In the genomic region with DNA sequence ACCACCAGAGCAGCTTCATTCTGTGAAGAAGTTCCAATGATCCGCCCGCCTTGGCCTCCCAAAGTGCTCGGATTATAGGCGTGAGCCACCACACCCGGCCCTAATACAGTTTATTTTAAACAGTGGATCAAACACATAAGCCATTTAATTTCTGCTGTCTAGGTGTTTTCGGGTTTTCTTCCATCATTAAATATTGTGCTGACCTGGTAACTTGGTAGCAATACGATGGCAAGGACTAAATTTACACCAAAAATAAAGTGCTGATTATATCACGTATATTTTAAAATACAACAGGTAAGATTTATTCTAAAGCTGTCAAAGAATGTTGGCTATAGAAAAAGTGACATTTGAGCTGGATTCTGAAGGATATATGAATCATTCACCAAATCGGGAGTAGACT, we compare ENCODE assay signal across 8 cellular contexts. TPM values are rescaled to one million over a fixed set of nuclear protein-coding genes. Genes with fewer than 3 reads are reported as not detected.
A peak's percentile ranks its signal among the peaks of the same experiment; 100 is the strongest.
DNase-seq lines count a peak whose midpoint lies in the region; ATAC-seq, FAIRE-seq and TF ChIP-seq lines count a peak whose summit lies in the region.

No MANE protein-coding gene starts in this region.

- H3K9me3 ChIP-seq in CD4-positive, alpha-beta T cell (ENCODE audit: control insufficient read depth, low read length), result no peaks in the 10 kb centered on the region
- H3K9me3 ChIP-seq in MM.1S (replicated peaks; ENCODE audit: insufficient read depth, low read length) (no peaks in the 10 kb centered on the region), H1 (ENCODE audit: insufficient read depth in 2 of 2, low read depth in 1 of 2, low read length in 1 of 2) (no peaks in the 10 kb centered on the region), neural progenitor cell (ENCODE audit: low read depth) (no peaks in the 10 kb centered on the region)

- peak overlapping the region; percentile 95 for H3K27ac Mint-ChIP-seq in CD4-positive, alpha-beta T cell
- H3K27ac Mint-ChIP-seq in neural progenitor cell, result no peak overlapping the region

- H3K4me2 ChIP-seq in MM.1S (ENCODE audit: low read depth, low read length), result peak overlapping the region; percentile 86; the same call in 1 of the 2 replicates
- peak overlapping the region; percentile 77 to 97 for H3K4me2 ChIP-seq in H1 (ENCODE audit: insufficient read depth in 1 of 2, low read depth in 2 of 2, low read length in 2 of 2)
- H3K4me2 ChIP-seq in neural progenitor cell, result peak overlapping the region; percentile 94

- no peaks in the 10 kb centered on the region for H3K9me3 Mint-ChIP-seq in CD4-positive, alpha-beta T cell
- no peaks in the 10 kb centered on the region for H3K9me3 Mint-ChIP-seq in neural progenitor cell

- 0 out of 2 replicates have a peak, but pooled peaks cover 5% of the 10 kb centered on the region for H3K4me1 ChIP-seq in MM.1S (ENCODE audit: low read length)
- peaks cover 0 to 7% (median 0%) of the 10 kb centered on the region in 4 experiments; a peak in 2 of 7 replicates for H3K4me1 ChIP-seq in H1 (replicated peaks in 1 of 4; ENCODE audit: control insufficient read depth in 3 of 4, insufficient read depth in 4 of 4, low read length in 3 of 4)
- H3K4me1 ChIP-seq in neural progenitor cell, result peaks cover 8% of the 10 kb centered on the region

- no peak for TF ChIP-seq EP300 in H1 (IDR thresholded peaks at IDR 0.05; ENCODE audit: borderline replicate concordance in 1 of 2, low read depth in 2 of 2, low read length in 2 of 2)

- H2AFZ ChIP-seq in MM.1S (ENCODE audit: low read length), result no peak overlapping the region
- no peak overlapping the region for H2AFZ ChIP-seq in H1 (ENCODE audit: low read length)
- H2AFZ ChIP-seq in neural progenitor cell (replicated peaks), result no peak overlapping the region

- no peak overlapping the region for H2AK5ac ChIP-seq in H1 (ENCODE audit: low read depth, low read length)

- no peak overlapping the region for H3K56ac ChIP-seq in H1 (replicated peaks; ENCODE audit: insufficient read length, low read depth, low read length)

- no peak for ATAC-seq in CD4-positive, alpha-beta T cell (ENCODE audit: poor library complexity)

- TF ChIP-seq POLR2A in H1 (IDR thresholded peaks at IDR 0.05; ENCODE audit: control extremely low read depth in 1 of 2, low read depth in 2 of 2, low read length in 2 of 2), result no peak

- no peak for DNase-seq in CD4-positive, alpha-beta T cell
- no peak for DNase-seq in MM.1S
- no peak for DNase-seq in H1 (ENCODE audit: low read depth in 1 of 2, low spot score in 2 of 2)
- DNase-seq in neural progenitor cell (ENCODE audit: low spot score), result no peak
- no peak for DNase-seq in GM19240 (ENCODE audit: insufficient read length, low spot score)
- DNase-seq in pons (ENCODE audit: low spot score), result no peak
- DNase-seq in occipital lobe (lab: John Stamatoyannopoulos, UW), result no peak
- no peak for DNase-seq in COR-L47 (lab: John Stamatoyannopoulos, UW)

- H3F3A ChIP-seq in MM.1S (ENCODE audit: insufficient read depth, low read length), result no peaks in the 10 kb centered on the region
- no peaks in the 10 kb centered on the region for H3F3A ChIP-seq in neural progenitor cell (ENCODE audit: low read depth)

- peaks cover 6% of the 10 kb centered on the region for H3K23me2 ChIP-seq in H1 (ENCODE audit: low read depth, low read length)

- POLR2A ChIA-PET in CD4-positive, alpha-beta T cell (lab: Charles Lee), result interaction anchor here (1.1 to 2.4 kb wide), 8 partner anchors 14 to 439 kb away, joined by 3 to 40 read pairs (median 6); a partner anchor contains a TSS
- POLR2A ChIA-PET in H1 (lab: Charles Lee; ENCODE audit: partially characterized antibody), result interaction anchor here (1.0 to 1.6 kb wide), 3 partner anchors 8 to 92 kb away, joined by 3 to 5 read pairs (median 4); a partner anchor contains a TSS

- intact Hi-C loops in CD4-positive, alpha-beta T cell (cut with DNase I, micrococcal nuclease), result loop anchor here in 1 of 2 experiments (10.0 kb wide), 2 partner anchors 671 to 881 kb away; a partner anchor contains a TSS

- no peaks in the 10 kb centered on the region for H3K27me3 Mint-ChIP-seq in CD4-positive, alpha-beta T cell
- H3K27me3 Mint-ChIP-seq in neural progenitor cell (ENCODE audit: insufficient read depth, low read depth), result peaks cover 2% of the 10 kb centered on the region

- H3K79me2 ChIP-seq in MM.1S (ENCODE audit: low read length) (peaks cover 63% of the 10 kb centered on the region), H1 (ENCODE audit: control insufficient read depth in 1 of 2, insufficient read depth in 2 of 2, low read length in 2 of 2) (peaks cover 36 to 63% of the 10 kb centered on the region in 2 experiments), neural progenitor cell (ENCODE audit: low read depth) (peaks cover 64% of the 10 kb centered on the region)

- H3K4ac ChIP-seq in H1 (replicated peaks; ENCODE audit: insufficient read length, low read depth, low read length), result no peak overlapping the region

- no peak overlapping the region for H4K8ac ChIP-seq in H1 (ENCODE audit: extremely low read depth, insufficient read depth, low read length)

- no peak overlapping the region for H3K27ac ChIP-seq in CD4-positive, alpha-beta T cell (ENCODE audit: low read depth, low read length)
- H3K27ac ChIP-seq in MM.1S (ENCODE audit: low read length), result no peak overlapping the region
- no peak overlapping the region for H3K27ac ChIP-seq in H1 (ENCODE audit: low read depth, low read length)
- no peak overlapping the region for H3K27ac ChIP-seq in neural progenitor cell

- H3K4me3 ChIP-seq in MM.1S (ENCODE audit: low read length) (peak overlapping the region; percentile 83), H1 (ENCODE audit: extremely low read depth in 1 of 4, insufficient read depth in 2 of 4, low read depth in 3 of 4, low read length in 4 of 4) (peak overlapping the region; percentile 73 to 99 (median 92); a peak in 7 of 8 replicates), neural progenitor cell (peak overlapping the region; percentile 94)

- CTCF ChIA-PET in CD4-positive, alpha-beta T cell (lab: Charles Lee), result interaction anchor here (2.4 kb wide), 1 partner anchor 56 kb away, joined by 48 read pairs; a partner anchor contains a TSS
- CTCF ChIA-PET in H1 (lab: Charles Lee; ENCODE audit: partially characterized antibody), result interaction anchor here (1.1 to 2.0 kb wide), 4 partner anchors 33 to 209 kb away, joined by 3 to 10 read pairs (median 6); a partner anchor contains a TSS

- H2BK12ac ChIP-seq in H1 (ENCODE audit: low read depth, low read length), result no peak overlapping the region

- H3K36me3 ChIP-seq in MM.1S (replicated peaks; ENCODE audit: insufficient read depth, low read length) (no peaks in the 10 kb centered on the region), H1 (ENCODE audit: control insufficient read depth in 2 of 4, insufficient read depth in 4 of 4, low read length in 3 of 4) (no peaks in the 10 kb centered on the region; a peak in 1 of 8 replicates), neural progenitor cell (no peaks in the 10 kb centered on the region)

- H3K18ac ChIP-seq in H1 (ENCODE audit: extremely low read depth, low read length), result no peak overlapping the region

- WGBS in H1 (ENCODE audit: extremely low coverage in 1 of 2, insufficient coverage in 1 of 2, insufficient read length in 1 of 2, insufficient replicate concordance in 2 of 2, low coverage in 1 of 2, low lambda C conversion rate in 2 of 2, missing lambda C conversion rate in 1 of 2), 2 experiments, result 87% methylated on average over 8 of the region's 9 CpGs; no CpG with 5 or more reads in 1 of the 2 experiments

- H2BK120ac ChIP-seq in H1 (replicated peaks; ENCODE audit: low read depth, low read length), result no peak overlapping the region

- no peak overlapping the region for H2BK5ac ChIP-seq in H1 (ENCODE audit: low read depth, low read length)

- H2BK15ac ChIP-seq in H1 (ENCODE audit: low read length), result no peak overlapping the region

- H3K9ac ChIP-seq in MM.1S (ENCODE audit: low read length), result no peak overlapping the region; the same call in 1 of the 2 replicates
- H3K9ac ChIP-seq in H1 (replicated peaks in 1 of 4; ENCODE audit: extremely low read depth in 1 of 4, low read depth in 3 of 4, low read length in 3 of 4), result peak overlapping the region in 1 of 4 experiments; percentile 14; a peak in 2 of 7 replicates
- peak overlapping the region; percentile 94 for H3K9ac ChIP-seq in neural progenitor cell

- H3K14ac ChIP-seq in H1 (ENCODE audit: insufficient read length), result no peak overlapping the region

- H3K4me1 Mint-ChIP-seq in CD4-positive, alpha-beta T cell (ENCODE audit: low read depth), result peaks cover 65% of the 10 kb centered on the region
- peaks cover 14% of the 10 kb centered on the region for H3K4me1 Mint-ChIP-seq in neural progenitor cell

- H4K5ac ChIP-seq in H1 (ENCODE audit: insufficient read length, low read depth, low read length), result no peak overlapping the region

- H3K36me3 Mint-ChIP-seq in CD4-positive, alpha-beta T cell (ENCODE audit: low read depth), result peaks cover 34% of the 10 kb centered on the region
- H3K36me3 Mint-ChIP-seq in neural progenitor cell, result peaks cover 3% of the 10 kb centered on the region

- no peak overlapping the region for H2BK20ac ChIP-seq in H1 (ENCODE audit: low read length)

- H3K4me3 Mint-ChIP-seq in CD4-positive, alpha-beta T cell, result peak overlapping the region; percentile 100
- H3K4me3 Mint-ChIP-seq in neural progenitor cell, result peak overlapping the region; percentile 100

- no peak for TF ChIP-seq RAD21 in H1 (IDR thresholded peaks at IDR 0.05 in 1 of 2, conservative IDR thresholded peaks at IDR 0.05 in 1 of 2; ENCODE audit: low read depth in 2 of 2, low read length in 2 of 2)

- H3K79me1 ChIP-seq in H1 (ENCODE audit: low read depth, low read length), result peaks cover 4% of the 10 kb centered on the region; the same call in 1 of the 2 replicates

- no peaks in the 10 kb centered on the region for H3K9me2 ChIP-seq in MM.1S (replicated peaks; ENCODE audit: insufficient read depth, low read length)

- H4K91ac ChIP-seq in H1 (replicated peaks; ENCODE audit: insufficient read length, low read length), result no peak overlapping the region

- no peak for FAIRE-seq in H1 (lab: Jason Lieb, UNC)

- no peak overlapping the region for H3K23ac ChIP-seq in H1 (ENCODE audit: insufficient read length)

- TF ChIP-seq CTCF in CD4-positive, alpha-beta T cell (IDR thresholded peaks at IDR 0.05), result no peak
- TF ChIP-seq CTCF in MM.1S (IDR thresholded peaks at IDR 0.05; ENCODE audit: low read length), result no peak
- no peak for TF ChIP-seq CTCF in H1 (IDR thresholded peaks at IDR 0.05; ENCODE audit: control extremely low read depth in 1 of 3, insufficient read depth in 1 of 3, low read depth in 1 of 3, low read length in 3 of 3)
- TF ChIP-seq CTCF in neural progenitor cell (IDR thresholded peaks at IDR 0.05), result no peak

- no peaks in the 10 kb centered on the region for H3K27me3 ChIP-seq in CD4-positive, alpha-beta T cell (ENCODE audit: control insufficient read depth, insufficient read depth, low read length)
- H3K27me3 ChIP-seq in MM.1S (replicated peaks; ENCODE audit: insufficient read depth, low read length) (no peaks in the 10 kb centered on the region), H1 (replicated peaks in 1 of 4; ENCODE audit: control insufficient read depth in 3 of 4, extremely low read depth in 1 of 4, insufficient read depth in 3 of 4, low read length in 3 of 4) (no peaks in the 10 kb centered on the region), neural progenitor cell (no peaks in the 10 kb centered on the region)

- H4K20me1 ChIP-seq in MM.1S (ENCODE audit: insufficient read depth, low read length) (peaks cover 3% of the 10 kb centered on the region; the same call in 1 of the 2 replicates), H1 (replicated peaks in 1 of 2; ENCODE audit: control insufficient read depth in 1 of 2, insufficient read depth in 2 of 2, low read length in 2 of 2) (peaks cover 0 to 2% of the 10 kb centered on the region in 2 experiments), neural progenitor cell (ENCODE audit: low read depth) (peaks cover 28% of the 10 kb centered on the region)

RNA-seq across cellular contexts. Expression of a gene that starts 1.3 kb away (rescaled TPM):
- total RNA-seq in CD4-positive, alpha-beta T cell, result 10 to 100 TPM; 48.9 to 56.1 TPM
- 43.3 and 48.1 TPM in 2 replicates for total RNA-seq in H1 (2021; fragmentation: NEBNext Ultra II Directional; extraction: Animal tissue kit (Norgen Biotek cat#: 25700))
- 14.5 and 25.7 TPM in 2 replicates for polyA plus RNA-seq in H1 (2011; rRNA removed)
- 29.7 TPM for polyA plus RNA-seq in H1 (2011; cell fraction: cytosol; rRNA removed)
- 11.3 TPM for polyA plus RNA-seq in H1 (2011; cell fraction: nucleus; rRNA removed)
- polyA plus RNA-seq in H1 (2012, experiment 1 of 2), result 31.5 to 45.5 TPM (median 40.8 TPM) in 4 replicates
- polyA plus RNA-seq in H1 (2012, experiment 2 of 2), result 5.7 TPM
- polyA plus RNA-seq in H1 (2013, experiment 1 of 2), result 37.7 TPM
- 37.2 TPM for polyA plus RNA-seq in H1 (2013, experiment 2 of 2)
- 18.0 and 24.3 TPM in 2 replicates for polyA minus RNA-seq in H1 (2011; rRNA and poly(A)+ RNA removed)
- 24.7 TPM for polyA minus RNA-seq in H1 (2011; cell fraction: cytosol; rRNA and poly(A)+ RNA removed)
- polyA minus RNA-seq in H1 (2011; cell fraction: nucleus; rRNA and poly(A)+ RNA removed), result 24.2 TPM
- total RNA-seq in neural progenitor cell (ENCODE audit: low replicate concordance), result 34.5 and 65.9 TPM in 2 replicates
- total RNA-seq in occipital lobe, result 30.9 TPM

RNA-seq across cellular contexts. Expression of a gene that starts 56.1 kb away (rescaled TPM):
- total RNA-seq in CD4-positive, alpha-beta T cell, result 10 to 100 TPM; 14.4 to 16.2 TPM
- total RNA-seq in H1 (2021; fragmentation: NEBNext Ultra II Directional; extraction: Animal tissue kit (Norgen Biotek cat#: 25700)), result 64.3 and 65.9 TPM in 2 replicates
- 26.4 and 37.8 TPM in 2 replicates for polyA plus RNA-seq in H1 (2011; rRNA removed)
- 38.9 TPM for polyA plus RNA-seq in H1 (2011; cell fraction: cytosol; rRNA removed)
- 10.6 TPM for polyA plus RNA-seq in H1 (2011; cell fraction: nucleus; rRNA removed)
- polyA plus RNA-seq in H1 (2012, experiment 1 of 2), result 27.5 to 44.5 TPM (median 32.5 TPM) in 4 replicates
- polyA plus RNA-seq in H1 (2012, experiment 2 of 2), result 8.1 TPM
- polyA plus RNA-seq in H1 (2013, experiment 1 of 2), result 59.3 TPM
- polyA plus RNA-seq in H1 (2013, experiment 2 of 2), result 65.3 TPM
- 6.2 and 8.1 TPM in 2 replicates for polyA minus RNA-seq in H1 (2011; rRNA and poly(A)+ RNA removed)
- polyA minus RNA-seq in H1 (2011; cell fraction: cytosol; rRNA and poly(A)+ RNA removed), result 9.8 TPM
- 6.6 TPM for polyA minus RNA-seq in H1 (2011; cell fraction: nucleus; rRNA and poly(A)+ RNA removed)
- total RNA-seq in neural progenitor cell (ENCODE audit: low replicate concordance) (46.1 and 63.8 TPM in 2 replicates), occipital lobe (12.0 TPM)
